Comparison of ENCODE assay signal across 24 cellular contexts in genomic region chr1:145784409-145784808, GRCh38. TPM values are rescaled to one million over a fixed set of nuclear protein-coding genes. Genes with fewer than 3 reads are reported as not detected.
DNase-seq lines count a peak whose midpoint lies in the region; ATAC-seq and TF ChIP-seq lines count a peak whose summit lies in the region.
"Had no signal": no experiment of that assay in that cellular context is flagged by ENCODE, and none has a peak within 500 bp of the region (broad histone marks: within the 10 kb centered on the region; RNA-seq: fewer than 3 reads in every experiment).

No MANE protein-coding gene starts in this region.

- no peak for TF ChIP-seq CTCF in left ventricle myocardium inferior (IDR thresholded peaks at IDR 0.05; ENCODE audit: borderline replicate concordance)

- H3K4me3 ChIP-seq in left ventricle myocardium inferior (peak overlapping the region; percentile 61), rectal smooth muscle tissue (ENCODE audit: low read length) (peak overlapping the region; percentile 41)
- H3K4me3 ChIP-seq: hepatocyte, right lobe of liver, tibial nerve had no signal

- DNase-seq in Right ventricle myocardium superior (no peak), Right ventricle myocardium inferior (ENCODE audit: missing footprints) (no peak), left ventricle myocardium inferior (no peak), anterior cingulate cortex (lab: John Stamatoyannopoulos, UW) (no peak)
- DNase-seq: 8988T; activated naive CD4-positive, alpha-beta T cell treated with anti-CD3 and anti-CD28 coated beads for 36 hours; activated T-cell treated with anti-CD3 and anti-CD28 coated beads, Interleukin-2, amount 50 U/mL, for 48 hours; amygdala; naive B cell; NCI-H1105 treated with DMSO at 0.1 percent for 48 hours; NCI-H2107; NCI-H510A treated with DMSO at 0.1 percent for 48 hours; occipital lobe; right lobe of liver; RPMI8226; stimulated activated naive B cell treated with anti-CD40 and anti-IgM and Interleukin-4, amounts not matched to agents 10 μg/mL and 1 μg/mL and 100 μg/mL, for 72 hours; T-helper 9 cell had no signal

- peak; percentile 25 for ATAC-seq in Right ventricle myocardium superior (ENCODE audit: poor library complexity)
- ATAC-seq in Right ventricle myocardium inferior = no peak
- no peak for ATAC-seq in HG03139 (IDR thresholded peaks at IDR 0.05; ENCODE audit: unreplicated experiment)
- ATAC-seq in GM21825 (IDR thresholded peaks at IDR 0.05; ENCODE audit: unreplicated experiment) = no peak
- no peak for ATAC-seq in HG03439 (IDR thresholded peaks at IDR 0.05; ENCODE audit: unreplicated experiment)
- ATAC-seq: activated CD4-positive, CD25-positive, alpha-beta regulatory T cell treated with anti-CD3 and anti-CD28 coated beads, Interleukin-2, amount 50 U/mL, for 24 hours; right lobe of liver; stimulated activated naive B cell treated with anti-CD40 and anti-IgM and Interleukin-4, amounts not matched to agents 10 μg/mL and 1 μg/mL and 100 μg/mL, for 72 hours had no signal

- no peaks in the 10 kb centered on the region for H3K9me3 ChIP-seq in left ventricle myocardium inferior (replicated peaks)
- H3K9me3 ChIP-seq: right lobe of liver, tibial nerve had no signal

- peaks cover 17% of the 10 kb centered on the region for H3K36me3 ChIP-seq in left ventricle myocardium inferior
- H3K36me3 ChIP-seq in rectal smooth muscle tissue (ENCODE audit: control insufficient read depth, insufficient read depth, low read length) = no peaks in the 10 kb centered on the region
- H3K36me3 ChIP-seq: right lobe of liver had no signal

- peak overlapping the region; percentile 72 for H3K27ac ChIP-seq in left ventricle myocardium inferior (replicated peaks)
- H3K27ac ChIP-seq in rectal smooth muscle tissue (ENCODE audit: low read depth, low read length) = peak overlapping the region; percentile 74
- H3K27ac ChIP-seq: tibial nerve had no signal

- intact Hi-C loops in Right ventricle myocardium superior (cut with DNase I) = no loop called here
- intact Hi-C loops in Right ventricle myocardium inferior (cut with DNase I) = loop anchor here (5.0 kb wide), 1 partner anchor 38 kb away; the partner anchor contains the start of genes POLR3C and RNF115
- intact Hi-C loops in left ventricle myocardium inferior (cut with micrococcal nuclease) = no loop called here

- H3K9ac ChIP-seq in rectal smooth muscle tissue (ENCODE audit: low read length) = no peak overlapping the region

- H3K4me1 ChIP-seq in left ventricle myocardium inferior (peaks cover 59% of the 10 kb centered on the region), rectal smooth muscle tissue (ENCODE audit: control insufficient read depth, insufficient read depth, low read length) (peaks cover 10% of the 10 kb centered on the region)

- H3K27me3 ChIP-seq in left ventricle myocardium inferior (ENCODE audit: low read depth) (no peaks in the 10 kb centered on the region), rectal smooth muscle tissue (ENCODE audit: control insufficient read depth, insufficient read depth, low read length) (no peaks in the 10 kb centered on the region)
- H3K27me3 ChIP-seq: hepatocyte, right lobe of liver, tibial nerve had no signal

RNA-seq across cellular contexts. Expression of gene RNF115, which starts 39.5 kb away (rescaled TPM):
- total RNA-seq in Right ventricle myocardium superior (46.5 TPM), Right ventricle myocardium inferior (47.9 TPM), left ventricle myocardium inferior (51.1 TPM)

RNA-seq across cellular contexts. Expression of gene POLR3C, which starts 39.6 kb away (rescaled TPM):
- 12.2 TPM for total RNA-seq in Right ventricle myocardium superior
- total RNA-seq in Right ventricle myocardium inferior = 11.4 TPM
- total RNA-seq in left ventricle myocardium inferior = 13.4 TPM
